In genomic region chr5:173342813-173343435, GRCh38 we compare ENCODE assay signal across 5 cellular contexts. TPM values are rescaled to one million over a fixed set of nuclear protein-coding genes. Genes with fewer than 3 reads are reported as not detected.
"Had no signal": no experiment of that assay in that cellular context is flagged by ENCODE, and none has a peak within 500 bp of the region (broad histone marks: within the 10 kb centered on the region; RNA-seq: fewer than 3 reads in every experiment).

No MANE protein-coding gene starts in this region.

- H3K4me3 Mint-ChIP-seq: GM23338, H9, IgD-negative memory B cell had no signal

- DNase-seq: H9, HCEC 1CT had no signal

- H3K4me3 ChIP-seq: GM23338 had no signal

- H3K4me1 Mint-ChIP-seq: IgD-negative memory B cell had no signal

- H3K27ac Mint-ChIP-seq: H9, IgD-negative memory B cell had no signal

- H3K9me3 Mint-ChIP-seq: GM23338, H9, IgD-negative memory B cell had no signal

RNA-seq across cellular contexts. Expression of gene STC2, which starts 14.7 kb away (rescaled TPM):
- total RNA-seq: HT-29 had no signal
- polyA plus RNA-seq: IgD-negative memory B cell had no signal
